ENCODE assay signal across 15 cellular contexts in the genomic region with DNA sequence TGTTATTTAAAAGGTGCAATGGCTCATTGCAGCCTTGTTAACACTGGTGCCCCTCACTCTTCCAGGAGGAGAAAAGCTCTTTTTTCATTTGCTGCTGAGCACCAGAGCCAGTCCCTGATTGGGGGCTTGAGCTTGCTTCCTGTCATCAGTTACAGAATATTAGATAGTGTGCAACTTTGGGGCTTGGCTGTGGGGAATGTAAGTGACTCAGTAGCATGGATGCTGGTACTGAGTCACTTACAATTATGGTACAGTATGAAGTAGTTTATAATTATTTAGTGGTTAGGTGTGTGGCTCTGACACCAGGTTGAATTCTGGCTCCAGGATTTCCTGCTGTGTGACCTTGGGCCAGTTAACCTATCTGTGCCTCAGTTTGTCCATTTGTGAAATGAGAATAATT. TPM values are rescaled to one million over a fixed set of nuclear protein-coding genes. Genes with fewer than 3 reads are reported as not detected.
DNase-seq lines count a peak whose midpoint lies in the region; ATAC-seq and TF ChIP-seq lines count a peak whose summit lies in the region.
"Had no signal": no experiment of that assay in that cellular context is flagged by ENCODE, and none has a peak within 500 bp of the region (broad histone marks: within the 10 kb centered on the region; RNA-seq: fewer than 3 reads in every experiment).

No MANE protein-coding gene starts in this region.

- CTCF ChIA-PET in Calu3 (lab: Charles Lee) = interaction anchor here (1.8 kb wide), 1 partner anchor 38 kb away, joined by 6 read pairs; a partner anchor contains a TSS
- CTCF ChIA-PET in CD8-positive, alpha-beta memory T cell (lab: Charles Lee) = no interaction called here

- no peak overlapping the region for H3K4me3 Mint-ChIP-seq in Calu3 (ENCODE audit: low read depth, unreplicated experiment)
- no peak overlapping the region for H3K4me3 Mint-ChIP-seq in CD8-positive, alpha-beta memory T cell
- H3K4me3 Mint-ChIP-seq: activated CD8-positive, alpha-beta memory T cell treated with anti-CD3 and anti-CD28 coated beads, Interleukin-2, amount 10 ng/mL, durations not matched to agents 7 days and 5 days; activated naive CD4-positive, alpha-beta T cell treated with anti-CD3 and anti-CD28 coated beads, Interleukin-2, amount 10 ng/mL, durations not matched to agents 7 days and 5 days had no signal

- BruUV-seq in Calu3 (replicated peaks; lab: Mats Ljungman, UMichigan) = no TSS peak

- intact Hi-C loops in Calu3 (cut with micrococcal nuclease; ENCODE audit: unreplicated experiment) = no loop called here
- intact Hi-C loops in mucosa of descending colon (cut with DNase I, micrococcal nuclease) = no loop called here

- no peaks in the 10 kb centered on the region for H3K9me3 ChIP-seq in mucosa of descending colon
- no peaks in the 10 kb centered on the region for H3K9me3 ChIP-seq in CD8-positive, alpha-beta memory T cell (ENCODE audit: low read length)
- H3K9me3 ChIP-seq: BE2C had no signal

- no peaks in the 10 kb centered on the region for H3K36me3 Mint-ChIP-seq in Calu3 (ENCODE audit: insufficient read depth, unreplicated experiment)
- H3K36me3 Mint-ChIP-seq in CD8-positive, alpha-beta memory T cell = no peaks in the 10 kb centered on the region
- H3K36me3 Mint-ChIP-seq: activated CD8-positive, alpha-beta memory T cell treated with anti-CD3 and anti-CD28 coated beads, Interleukin-2, amount 10 ng/mL, durations not matched to agents 7 days and 5 days; activated naive CD4-positive, alpha-beta T cell treated with anti-CD3 and anti-CD28 coated beads, Interleukin-2, amount 10 ng/mL, durations not matched to agents 7 days and 5 days had no signal

- peaks cover 38% of the 10 kb centered on the region for H3K4me1 Mint-ChIP-seq in Calu3 (ENCODE audit: low read depth, unreplicated experiment)
- peaks cover 0 to 8% (median 5%) of the 10 kb centered on the region in 3 donors for H3K4me1 Mint-ChIP-seq in CD8-positive, alpha-beta memory T cell
- H3K4me1 Mint-ChIP-seq: activated naive CD4-positive, alpha-beta T cell treated with anti-CD3 and anti-CD28 coated beads, Interleukin-2, amount 10 ng/mL, durations not matched to agents 7 days and 5 days had no signal

- H3K9me3 Mint-ChIP-seq in Calu3 (ENCODE audit: low read depth, unreplicated experiment) = no peaks in the 10 kb centered on the region
- no peaks in the 10 kb centered on the region for H3K9me3 Mint-ChIP-seq in CD8-positive, alpha-beta memory T cell
- H3K9me3 Mint-ChIP-seq: activated naive CD4-positive, alpha-beta T cell treated with anti-CD3 and anti-CD28 coated beads, Interleukin-2, amount 10 ng/mL, durations not matched to agents 7 days and 5 days had no signal

- no peak overlapping the region for H3K27ac Mint-ChIP-seq in Calu3 (ENCODE audit: unreplicated experiment)
- no peak overlapping the region for H3K27ac Mint-ChIP-seq in CD8-positive, alpha-beta memory T cell
- H3K27ac Mint-ChIP-seq: activated CD8-positive, alpha-beta memory T cell treated with anti-CD3 and anti-CD28 coated beads, Interleukin-2, amount 10 ng/mL, durations not matched to agents 7 days and 5 days; activated naive CD4-positive, alpha-beta T cell treated with anti-CD3 and anti-CD28 coated beads, Interleukin-2, amount 10 ng/mL, durations not matched to agents 7 days and 5 days had no signal

- H3K27me3 ChIP-seq in brain microvascular endothelial cell (replicated peaks) = no peaks in the 10 kb centered on the region
- H3K27me3 ChIP-seq in CD8-positive, alpha-beta memory T cell (ENCODE audit: insufficient read depth, low read length, poor library complexity, severe bottlenecking) = no peaks in the 10 kb centered on the region
- H3K27me3 ChIP-seq: BE2C had no signal

- H3K27ac ChIP-seq in brain microvascular endothelial cell = no peak overlapping the region
- no peak overlapping the region for H3K27ac ChIP-seq in CD8-positive, alpha-beta memory T cell (ENCODE audit: low read depth, low read length)

- POLR2A ChIA-PET in CD8-positive, alpha-beta memory T cell (lab: Charles Lee) = no interaction called here

- peak; percentile 15 for DNase-seq in Calu3
- DNase-seq in HT1080 (ENCODE audit: low read depth) = peak; percentile 71
- DNase-seq in brain microvascular endothelial cell = peak; percentile 26
- no peak for DNase-seq in mucosa of descending colon
- DNase-seq in CD8-positive, alpha-beta memory T cell = no peak
- no peak for DNase-seq in SHP77 treated with DMSO at 0.1 percent for 48 hours (lab: John Stamatoyannopoulos, UW)
- DNase-seq in DMS79 (lab: John Stamatoyannopoulos, UW) = no peak
- no peak for DNase-seq in cerebellum (ENCODE audit: low spot score)
- DNase-seq: activated CD8-positive, alpha-beta memory T cell treated with anti-CD3 and anti-CD28 coated beads, Interleukin-2, amount 10 ng/mL, durations not matched to agents 7 days and 5 days; activated naive CD4-positive, alpha-beta T cell treated with anti-CD3 and anti-CD28 coated beads, Interleukin-2, amount 10 ng/mL, durations not matched to agents 7 days and 5 days; BE2C; head of caudate nucleus; left cardiac atrium; NCI-H1092; substantia nigra had no signal

- H3K36me3 ChIP-seq in brain microvascular endothelial cell (replicated peaks) = no peaks in the 10 kb centered on the region
- no peaks in the 10 kb centered on the region for H3K36me3 ChIP-seq in mucosa of descending colon (ENCODE audit: low read depth)
- no peaks in the 10 kb centered on the region for H3K36me3 ChIP-seq in CD8-positive, alpha-beta memory T cell (ENCODE audit: insufficient read depth, low read length)
- H3K36me3 ChIP-seq: BE2C had no signal

- H3K4me1 ChIP-seq in mucosa of descending colon (ENCODE audit: low read depth) = no peaks in the 10 kb centered on the region
- H3K4me1 ChIP-seq in CD8-positive, alpha-beta memory T cell (ENCODE audit: insufficient read depth, low read length) = no peaks in the 10 kb centered on the region
- H3K4me1 ChIP-seq: BE2C had no signal

- TF ChIP-seq CTCF in Calu3 (IDR thresholded peaks at IDR 0.05; ENCODE audit: unreplicated experiment) (no peak), brain microvascular endothelial cell (IDR thresholded peaks at IDR 0.05; ENCODE audit: low read depth, low read length, missing control alignments) (no peak), mucosa of descending colon (IDR thresholded peaks at IDR 0.05) (no peak)

- no peaks in the 10 kb centered on the region for H3K27me3 Mint-ChIP-seq in Calu3 (ENCODE audit: unreplicated experiment)
- H3K27me3 Mint-ChIP-seq in CD8-positive, alpha-beta memory T cell = no peaks in the 10 kb centered on the region

- in situ Hi-C loops in brain microvascular endothelial cell (cut with HindIII; ENCODE audit: low pct_ligation_motif_present, low sequenced_read_pairs) = no loop called here

- H3K4me3 ChIP-seq in brain microvascular endothelial cell (ENCODE audit: low read depth, low read length) (no peak overlapping the region), mucosa of descending colon (no peak overlapping the region)
- H3K4me3 ChIP-seq in CD8-positive, alpha-beta memory T cell (ENCODE audit: low read length) = no peak overlapping the region

- peak; percentile 42 for ATAC-seq in mucosa of descending colon
- ATAC-seq: activated CD8-positive, alpha-beta memory T cell treated with anti-CD3 and anti-CD28 coated beads, Interleukin-2, amount 10 ng/mL, durations not matched to agents 7 days and 5 days had no signal

RNA-seq across cellular contexts. Expression of a gene that starts 37.6 kb away (rescaled TPM):
- total RNA-seq in Calu3 (2022) (60.3 and 67.3 TPM in 2 replicates), mucosa of descending colon (10 to 100 TPM; 30.0 to 62.4 (median 33.3) TPM), cerebellum (54.9 TPM)
- 6.6 and 7.3 TPM in 2 replicates for total RNA-seq in HT1080 (2014; rRNA removed; shearing (Covaris generic))
- polyA plus RNA-seq in HT1080 (2015; cell fraction: cytosol; rRNA removed) = 5.3 and 6.1 TPM in 2 replicates
- 9.0 and 10.7 TPM in 2 replicates for polyA plus RNA-seq in HT1080 (2015; cell fraction: nucleus; rRNA removed)
- total RNA-seq in CD8-positive, alpha-beta memory T cell = 1 to 10 TPM; 8.7 to 9.6 TPM
- polyA plus RNA-seq in CD8-positive, alpha-beta memory T cell = 3.0 TPM

RNA-seq across cellular contexts. Expression of a gene that starts 38.8 kb away (rescaled TPM):
- total RNA-seq in Calu3 (2022) (42.9 and 44.3 TPM in 2 replicates), mucosa of descending colon (10 to 100 TPM; 23.2 to 26.8 (median 24.2) TPM), cerebellum (20.1 TPM)
- 20.0 and 27.2 TPM in 2 replicates for total RNA-seq in HT1080 (2014; rRNA removed; shearing (Covaris generic))
- polyA plus RNA-seq in HT1080 (2015; cell fraction: cytosol; rRNA removed) = 28.0 and 28.9 TPM in 2 replicates
- polyA plus RNA-seq in HT1080 (2015; cell fraction: nucleus; rRNA removed) = 24.6 and 29.8 TPM in 2 replicates
- 10 to 100 TPM; 28.9 to 34.1 TPM for total RNA-seq in CD8-positive, alpha-beta memory T cell
- 19.4 TPM for polyA plus RNA-seq in CD8-positive, alpha-beta memory T cell

Comparison
In these comparisons a context has a peak if more than half of its experiments do, and no peak if none do; other contexts are left out.
1. DNase-seq: peak in Calu3 (single experiment), HT1080 (single experiment) and brain microvascular endothelial cell (single experiment); none in mucosa of descending colon (0 of 3), CD8-positive, alpha-beta memory T cell (0 of 5), SHP77 treated with DMSO at 0.1 percent for 48 hours (single experiment), DMS79 (single experiment) and cerebellum (single experiment).